In genomic region chr11:125942276-125942611, GRCh38 we compare ENCODE assay signal across 21 cellular contexts. TPM values are rescaled to one million over a fixed set of nuclear protein-coding genes. Genes with fewer than 3 reads are reported as not detected.
A peak's percentile ranks its signal among the peaks of the same experiment; 100 is the strongest.
DNase-seq lines count a peak whose midpoint lies in the region; ATAC-seq and TF ChIP-seq lines count a peak whose summit lies in the region.
"Had no signal": no experiment of that assay in that cellular context is flagged by ENCODE, and none has a peak within 500 bp of the region (broad histone marks: within the 10 kb centered on the region; RNA-seq: fewer than 3 reads in every experiment).

No MANE protein-coding gene starts in this region.

- no peaks in the 10 kb centered on the region for H3K9me3 Mint-ChIP-seq in stimulated activated naive CD8-positive, alpha-beta T cell treated with anti-CD3 and anti-CD28 coated beads, Interleukin-15, amount 100 ng/mL, for 72 hours
- H3K9me3 Mint-ChIP-seq: activated CD4-positive, alpha-beta T cell treated with anti-CD3 and anti-CD28 coated beads, Interleukin-2, amount 10 ng/mL, durations not matched to agents 7 days and 5 days; CD4-positive, alpha-beta memory T cell; stimulated activated memory B cell treated with anti-CD40 and anti-IgM and Interleukin-4, amounts not matched to agents 10 μg/mL and 1 μg/mL and 100 μg/mL, for 72 hours had no signal

- no peak for ATAC-seq in stimulated activated naive CD8-positive, alpha-beta T cell treated with anti-CD3 and anti-CD28 coated beads, Interleukin-15, amount 100 ng/mL, for 72 hours
- no peak for ATAC-seq in stimulated activated naive CD8-positive, alpha-beta T cell treated with anti-CD3 and anti-CD28 coated beads, Interleukin-15, Interleukin-2, amounts not matched to agents 100 U/mL and 50 U/mL, for 24 hours
- no peak for ATAC-seq in GM21367 (IDR thresholded peaks at IDR 0.05; ENCODE audit: unreplicated experiment)
- ATAC-seq in aorta (ENCODE audit: low FRiP score) = no peak
- ATAC-seq: stimulated activated memory B cell treated with anti-CD40 and anti-IgM and Interleukin-4, amounts not matched to agents 10 μg/mL and 1 μg/mL and 100 μg/mL, for 72 hours had no signal

- intact Hi-C loops in aorta (cut with DNase I) = loop anchor here in 1 of 2 donors (1.0 kb wide), 1 partner anchor 252 kb away; no protein-coding TSS in a partner anchor

- H3K4me3 Mint-ChIP-seq in stimulated activated naive CD8-positive, alpha-beta T cell treated with anti-CD3 and anti-CD28 coated beads, Interleukin-15, amount 100 ng/mL, for 72 hours = peak overlapping the region in 1 of 2 donors; percentile 20
- H3K4me3 Mint-ChIP-seq: activated CD4-positive, alpha-beta T cell treated with anti-CD3 and anti-CD28 coated beads, Interleukin-2, amount 10 ng/mL, durations not matched to agents 7 days and 5 days; stimulated activated memory B cell treated with anti-CD40 and anti-IgM and Interleukin-4, amounts not matched to agents 10 μg/mL and 1 μg/mL and 100 μg/mL, for 72 hours had no signal

- no peak overlapping the region for H3K18ac ChIP-seq in mesenchymal stem cell (ENCODE audit: low read depth in 1 of 2, low read length in 2 of 2)

- no peak overlapping the region for H3K4me2 ChIP-seq in mesenchymal stem cell (ENCODE audit: low read length, poor library complexity, severe bottlenecking)

- no peak overlapping the region for H2BK15ac ChIP-seq in mesenchymal stem cell (ENCODE audit: low read depth, poor library complexity, severe bottlenecking)

- H3K14ac ChIP-seq in mesenchymal stem cell (ENCODE audit: low read length in 2 of 2) = no peak overlapping the region

- WGBS in mesenchymal stem cell = 42% methylated on average over 5 of the region's 5 CpGs
- 29 to 32% methylated on average over 5 of the region's 5 CpGs for WGBS in aorta, 2 donors

- H3K4me1 Mint-ChIP-seq in stimulated activated naive CD8-positive, alpha-beta T cell treated with anti-CD3 and anti-CD28 coated beads, Interleukin-15, amount 100 ng/mL, for 72 hours = peaks cover 17% of the 10 kb centered on the region

- no peak overlapping the region for H4K91ac ChIP-seq in mesenchymal stem cell (ENCODE audit: low read length)

- CTCF ChIA-PET in RWPE1 (lab: Yijun Ruan, JAX) = interaction anchor here (0.6 to 3.3 kb wide), 6 partner anchors 9 to 478 kb away, joined by 3 to 10 read pairs (median 3); no protein-coding TSS in a partner anchor

- H3K27me3 ChIP-seq in mesenchymal stem cell (ENCODE audit: control insufficient read depth in 1 of 2, insufficient read depth in 1 of 2, low read length in 2 of 2) (peaks cover 0 to 21% of the 10 kb centered on the region in 2 experiments), aorta (ENCODE audit: control insufficient read depth in 1 of 2, insufficient read depth in 2 of 2, low read length in 1 of 2) (no peaks in the 10 kb centered on the region)
- H3K27me3 ChIP-seq: foreskin keratinocyte had no signal

- H3K4me3 ChIP-seq in mesenchymal stem cell (ENCODE audit: insufficient read depth in 1 of 2, low read depth in 1 of 2, low read length in 2 of 2) (no peak overlapping the region), aorta (ENCODE audit: low read length in 2 of 2) (no peak overlapping the region)
- H3K4me3 ChIP-seq: lung, thoracic aorta had no signal

- H3K9ac ChIP-seq in mesenchymal stem cell (ENCODE audit: low read length) = peak overlapping the region; percentile 26

- H2AFZ ChIP-seq in mesenchymal stem cell (ENCODE audit: low read depth, low read length) = no peak overlapping the region

- H3K27ac ChIP-seq in RWPE1 (no peak overlapping the region), mesenchymal stem cell (ENCODE audit: low read length, poor library complexity, severe bottlenecking) (no peak overlapping the region), aorta (ENCODE audit: low read depth in 1 of 2, low read length in 2 of 2) (no peak overlapping the region)
- H3K27ac ChIP-seq: foreskin keratinocyte, thoracic aorta had no signal

- H2BK12ac ChIP-seq in mesenchymal stem cell (ENCODE audit: low read length in 2 of 2) = no peak overlapping the region

- no peak overlapping the region for H3K4ac ChIP-seq in mesenchymal stem cell (ENCODE audit: low read depth in 1 of 2, low read length in 2 of 2)

- peaks cover 9% of the 10 kb centered on the region for H3K4me1 ChIP-seq in mesenchymal stem cell (ENCODE audit: control insufficient read depth, insufficient read depth, low read depth, low read length)
- no peaks in the 10 kb centered on the region for H3K4me1 ChIP-seq in aorta (ENCODE audit: control insufficient read depth in 1 of 2, insufficient read depth in 2 of 2, low read length in 2 of 2)
- H3K4me1 ChIP-seq: foreskin keratinocyte had no signal

- no peak overlapping the region for H2AK5ac ChIP-seq in mesenchymal stem cell (ENCODE audit: low read length, severe bottlenecking)

- H3K27me3 Mint-ChIP-seq in stimulated activated naive CD8-positive, alpha-beta T cell treated with anti-CD3 and anti-CD28 coated beads, Interleukin-15, amount 100 ng/mL, for 72 hours = peaks cover 8% of the 10 kb centered on the region
- H3K27me3 Mint-ChIP-seq: activated CD4-positive, alpha-beta T cell treated with anti-CD3 and anti-CD28 coated beads, Interleukin-2, amount 10 ng/mL, durations not matched to agents 7 days and 5 days had no signal

- DNase-seq in stimulated activated naive CD8-positive, alpha-beta T cell treated with anti-CD3 and anti-CD28 coated beads, Interleukin-15, amount 100 ng/mL, for 72 hours = no peak
- DNase-seq in stimulated activated naive CD8-positive, alpha-beta T cell treated with anti-CD3 and anti-CD28 coated beads, Interleukin-15, Interleukin-2, amounts not matched to agents 100 U/mL and 50 U/mL, for 24 hours = no peak
- no peak for DNase-seq in RWPE1 (ENCODE audit: low spot score)
- no peak for DNase-seq in mesenchymal stem cell
- no peak for DNase-seq in aorta
- DNase-seq in NCI-H526 treated with DMSO at 0.1 percent for 48 hours (lab: John Stamatoyannopoulos, UW) = no peak
- no peak for DNase-seq in occipital lobe (lab: John Stamatoyannopoulos, UW)
- DNase-seq: activated gamma-delta T cell, KG1 had no signal

- no peak overlapping the region for H2BK120ac ChIP-seq in mesenchymal stem cell (ENCODE audit: low read depth, low read length)

- H3K9me3 ChIP-seq in mesenchymal stem cell (ENCODE audit: control insufficient read depth, low read length) (no peaks in the 10 kb centered on the region), aorta (ENCODE audit: control insufficient read depth, low read length) (no peaks in the 10 kb centered on the region)
- H3K9me3 ChIP-seq: thoracic aorta had no signal

- H3K36me3 ChIP-seq in mesenchymal stem cell (ENCODE audit: control insufficient read depth in 1 of 2, insufficient read depth in 2 of 2, low read depth in 1 of 2, low read length in 2 of 2) (no peaks in the 10 kb centered on the region), aorta (ENCODE audit: control insufficient read depth in 1 of 2, insufficient read depth in 2 of 2, low read length in 1 of 2) (no peaks in the 10 kb centered on the region)
- H3K36me3 ChIP-seq: thoracic aorta had no signal

- H3K23ac ChIP-seq in mesenchymal stem cell (ENCODE audit: low read length in 2 of 2) = no peak overlapping the region

- H2BK5ac ChIP-seq in mesenchymal stem cell (ENCODE audit: low read depth, low read length, poor library complexity, severe bottlenecking) = no peak overlapping the region

- H3K27ac Mint-ChIP-seq in stimulated activated naive CD8-positive, alpha-beta T cell treated with anti-CD3 and anti-CD28 coated beads, Interleukin-15, amount 100 ng/mL, for 72 hours = peak overlapping the region; percentile 21 to 23
- H3K27ac Mint-ChIP-seq: activated CD4-positive, alpha-beta T cell treated with anti-CD3 and anti-CD28 coated beads, Interleukin-2, amount 10 ng/mL, durations not matched to agents 7 days and 5 days; stimulated activated memory B cell treated with anti-CD40 and anti-IgM and Interleukin-4, amounts not matched to agents 10 μg/mL and 1 μg/mL and 100 μg/mL, for 72 hours had no signal

- POLR2A ChIA-PET in RWPE1 (lab: Yijun Ruan, JAX; ENCODE audit: low non-redundant PET) = no interaction called here

- H4K8ac ChIP-seq in mesenchymal stem cell (ENCODE audit: low read length) = no peak overlapping the region

- H3K79me1 ChIP-seq in mesenchymal stem cell (replicated peaks; ENCODE audit: low read length, poor library complexity, severe bottlenecking) = no peaks in the 10 kb centered on the region

- peak; percentile 10; the same call in 1 of the 2 replicates for TF ChIP-seq CTCF in RWPE1 (conservative IDR thresholded peaks at IDR 0.05; ENCODE audit: low read depth)

RNA-seq across cellular contexts. Expression of gene VSIG10L2, which starts 3.6 kb away (rescaled TPM):
- not detected for polyA plus RNA-seq in mesenchymal stem cell (2013, experiment 1 of 2)
- polyA plus RNA-seq in mesenchymal stem cell (2013, experiment 2 of 2) = not detected
- total RNA-seq in aorta (under 1 TPM in 1 of 2 donors, not detected in 1; 0.48 TPM), occipital lobe (not detected)
- polyA plus RNA-seq in aorta = not detected
- total RNA-seq: activated CD4-positive, alpha-beta T cell treated with anti-CD3 and anti-CD28 coated beads, Interleukin-2, amount 10 ng/mL, durations not matched to agents 7 days and 5 days; CD4-positive, alpha-beta memory T cell; epithelial cell of proximal tubule; foreskin keratinocyte; H4; myocyte; sciatic nerve; thoracic aorta had no signal
- polyA plus RNA-seq: CD4-positive, alpha-beta memory T cell had no signal

RNA-seq across cellular contexts. Expression of gene DDX25, which starts 37.9 kb away (rescaled TPM):
- polyA plus RNA-seq in mesenchymal stem cell (2013, experiment 1 of 2) = not detected
- polyA plus RNA-seq in mesenchymal stem cell (2013, experiment 2 of 2) = not detected
- total RNA-seq in aorta = under 1 TPM in 1 of 2 donors, not detected in 1; 0.30 TPM
- not detected for polyA plus RNA-seq in aorta
- 18.7 TPM for total RNA-seq in occipital lobe
- total RNA-seq: CD4-positive, alpha-beta memory T cell; epithelial cell of proximal tubule; foreskin keratinocyte; H4; HT-29; myocyte; thoracic aorta had no signal
- polyA plus RNA-seq: CD4-positive, alpha-beta memory T cell had no signal

RNA-seq across cellular contexts. Expression of gene PUS3, which starts 39.2 kb away (rescaled TPM):
- polyA plus RNA-seq in mesenchymal stem cell (2013, experiment 1 of 2) = 17.2 TPM
- polyA plus RNA-seq in mesenchymal stem cell (2013, experiment 2 of 2) = 17.5 TPM
- total RNA-seq in aorta (1 to 10 TPM; 8.8 to 9.4 TPM), occipital lobe (12.0 TPM)
- polyA plus RNA-seq in aorta = 1 to 10 TPM; 8.0 to 8.1 TPM

RNA-seq across cellular contexts. Expression of gene HYLS1, which starts 54.8 kb away (rescaled TPM):
- polyA plus RNA-seq in mesenchymal stem cell (2013, experiment 1 of 2) = 3.3 TPM
- polyA plus RNA-seq in mesenchymal stem cell (2013, experiment 2 of 2) = 2.9 TPM
- 1 to 10 TPM; 3.3 to 3.6 TPM for total RNA-seq in aorta
- 1 to 10 TPM; 2.7 to 4.5 TPM for polyA plus RNA-seq in aorta
- 12.5 TPM for total RNA-seq in occipital lobe

Comparison
In these comparisons a context has a peak if more than half of its experiments do, and no peak if none do; other contexts are left out.
1. RNA of gene DDX25, which starts 37.9 kb away (total RNA-seq): 18.7 TPM in occipital lobe (single experiment); 0.30 TPM in aorta; every median in the first group is over 10 times any median in the second.